8 cellular contexts compared by ENCODE assay signal in the genomic region with DNA sequence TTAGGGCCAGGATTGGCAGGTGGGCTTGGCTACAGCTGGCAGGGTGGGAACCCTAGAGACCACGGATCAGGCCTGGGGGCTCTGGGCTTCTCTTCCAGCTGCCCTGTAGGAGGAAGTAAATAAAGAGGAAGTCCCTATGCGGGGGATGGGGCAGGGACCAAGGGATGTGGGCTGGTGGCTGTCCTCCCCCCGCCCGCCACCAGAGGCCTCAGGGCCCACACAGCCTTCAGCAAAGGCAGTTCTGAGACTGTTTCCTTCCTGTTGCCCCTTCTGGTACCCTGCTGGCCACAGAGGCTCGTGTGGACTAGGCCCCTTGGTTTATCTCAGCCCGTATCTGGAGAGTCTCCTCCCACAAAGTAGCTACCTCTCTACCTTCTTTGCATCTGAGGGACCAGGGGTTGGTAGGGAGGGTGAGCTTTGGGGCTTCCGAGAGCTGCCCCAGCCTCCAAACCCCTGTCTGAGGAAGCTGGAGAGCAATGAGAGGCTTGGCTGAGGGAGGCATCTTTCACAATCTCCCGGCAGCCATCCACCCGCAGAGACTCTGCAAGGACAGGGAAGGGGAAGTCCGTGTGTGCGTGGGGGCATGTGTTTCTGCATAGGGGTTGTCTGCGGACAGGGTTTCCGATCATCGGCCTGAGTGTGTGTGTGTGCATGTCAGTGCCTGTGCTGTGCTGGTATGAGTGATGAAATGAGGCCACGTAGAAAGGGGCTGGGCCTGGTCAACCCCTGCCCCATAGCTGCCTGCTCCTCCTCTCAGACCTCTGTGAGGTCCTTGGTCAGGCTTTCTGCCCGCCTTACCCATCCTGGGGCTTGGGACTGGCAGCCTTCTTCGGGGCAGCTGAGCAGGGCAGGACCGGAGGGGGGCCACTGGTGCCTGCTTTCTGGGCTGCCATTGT. TPM values are rescaled to one million over a fixed set of nuclear protein-coding genes. Genes with fewer than 3 reads are reported as not detected.
A peak's percentile ranks its signal among the peaks of the same experiment; 100 is the strongest.
DNase-seq lines count a peak whose midpoint lies in the region; ATAC-seq and TF ChIP-seq lines count a peak whose summit lies in the region.

No MANE protein-coding gene starts in this region.

- no peaks in the 10 kb centered on the region for H3K9me3 Mint-ChIP-seq in GM23338

- H3K4me3 ChIP-seq in GM12864 (ENCODE audit: low read depth, low read length) (peak overlapping the region; percentile 47), GM23338 (peak overlapping the region; percentile 30; the same call in 1 of the 2 replicates), MM.1S (ENCODE audit: low read length) (peak overlapping the region; percentile 47)

- H3K4me1 Mint-ChIP-seq in GM23338 = peaks cover 24% of the 10 kb centered on the region

- no peaks in the 10 kb centered on the region for H3K9me2 ChIP-seq in GM23338 (ENCODE audit: insufficient read depth)
- H3K9me2 ChIP-seq in MM.1S (replicated peaks; ENCODE audit: insufficient read depth, low read length) = no peaks in the 10 kb centered on the region

- peaks cover 14% of the 10 kb centered on the region; the same call in 1 of the 2 replicates for H4K20me1 ChIP-seq in GM23338 (replicated peaks; ENCODE audit: insufficient read depth)
- no peaks in the 10 kb centered on the region for H4K20me1 ChIP-seq in MM.1S (ENCODE audit: insufficient read depth, low read length)

- H3K9me3 ChIP-seq in MM.1S (replicated peaks; ENCODE audit: insufficient read depth, low read length) = no peaks in the 10 kb centered on the region

- H3K36me3 Mint-ChIP-seq in GM23338 (ENCODE audit: low read depth) = peaks cover 9% of the 10 kb centered on the region; the same call in 1 of the 3 replicates

- DNase-seq in GM12864 (ENCODE audit: low read depth) (peak; percentile 86), GM23338 (ENCODE audit: low spot score) (peak; percentile 91), MM.1S (peak; percentile 87), ecto neural progenitor cell (ENCODE audit: low spot score) (peak; percentile 75), midbrain (lab: John Stamatoyannopoulos, UW) (peak; percentile 58), NCI-H1048 (lab: John Stamatoyannopoulos, UW) (no peak)
- peak; percentile 38 to 59 for DNase-seq in activated CD4-positive, alpha-beta T cell treated with anti-CD3 and anti-CD28 coated beads, Interleukin-2, amount 50 U/mL, for 24 hours (ENCODE audit: low read depth in 1 of 2, low spot score in 1 of 2)
- DNase-seq in stimulated activated CD8-positive, alpha-beta memory T cell treated with anti-CD3 and anti-CD28 coated beads, Interleukin-7, amount 100 ng/mL, for 24 hours (ENCODE audit: low read depth) = peak; percentile 64

- H3K27me3 ChIP-seq in GM23338 (ENCODE audit: insufficient read depth) (no peaks in the 10 kb centered on the region), MM.1S (replicated peaks; ENCODE audit: insufficient read depth, low read length) (no peaks in the 10 kb centered on the region)

- H3K79me2 ChIP-seq in GM23338 (replicated peaks; ENCODE audit: insufficient read depth) (0 out of 2 replicates have a peak, but pooled peaks cover 6% of the 10 kb centered on the region), MM.1S (ENCODE audit: low read length) (peaks cover 31% of the 10 kb centered on the region)

- no peaks in the 10 kb centered on the region for H3F3A ChIP-seq in GM23338 (replicated peaks; ENCODE audit: low read depth)
- H3F3A ChIP-seq in MM.1S (ENCODE audit: insufficient read depth, low read length) = peaks cover 29% of the 10 kb centered on the region

- H3K27ac ChIP-seq in GM23338 (ENCODE audit: low read depth) (peak overlapping the region; percentile 66; the same call in 1 of the 2 replicates), MM.1S (ENCODE audit: low read length) (peak overlapping the region; percentile 62)

- peaks cover 5% of the 10 kb centered on the region for H3K27me3 Mint-ChIP-seq in GM23338 (ENCODE audit: insufficient read depth, low read depth, poor library complexity)

- H3K36me3 ChIP-seq in GM23338 (ENCODE audit: insufficient read depth) = no peaks in the 10 kb centered on the region; the same call in 1 of the 2 replicates
- no peaks in the 10 kb centered on the region for H3K36me3 ChIP-seq in MM.1S (replicated peaks; ENCODE audit: insufficient read depth, low read length)

- H3K4me1 ChIP-seq in GM23338 (ENCODE audit: insufficient read depth) = peaks cover 4% of the 10 kb centered on the region
- H3K4me1 ChIP-seq in MM.1S (ENCODE audit: low read length) = peaks cover 52% of the 10 kb centered on the region

- peak; percentile 79 for TF ChIP-seq CTCF in GM12864 (IDR thresholded peaks at IDR 0.05; ENCODE audit: low read depth, low read length, missing control alignments)
- peak; percentile 47 to 49 for TF ChIP-seq CTCF in GM23338 (conservative IDR thresholded peaks at IDR 0.05; ENCODE audit: low read depth in 2 of 2)
- peak; percentile 68 for TF ChIP-seq CTCF in MM.1S (IDR thresholded peaks at IDR 0.05; ENCODE audit: low read length)

- peak overlapping the region; percentile 76 for H3K27ac Mint-ChIP-seq in GM23338

- no peak overlapping the region for H3K4me3 Mint-ChIP-seq in GM23338

- H2AFZ ChIP-seq in GM23338 (no peak overlapping the region), MM.1S (ENCODE audit: low read length) (peak overlapping the region; percentile 21)

- H3K9ac ChIP-seq in MM.1S (ENCODE audit: low read length) = peak overlapping the region; percentile 48

- peak; percentile 91 for ATAC-seq in GM23338

- H3K4me2 ChIP-seq in GM23338 (peak overlapping the region; percentile 71), MM.1S (ENCODE audit: low read depth, low read length) (peak overlapping the region; percentile 43)

TF ChIP-seq in GM23338, 12 proteins besides CTCF, POLR2A, EP300 and RAD21:
- TF ChIP-seq EZH2phosphoT487 (IDR thresholded peaks at IDR 0.05; ENCODE audit: unreplicated experiment) (no peak), CREB1 (CRISPR knock-in tag; IDR thresholded peaks at IDR 0.05; ENCODE audit: low read depth) (0 out of 2 replicates have a peak, but pooled peaks have one; percentile 9)

RNA-seq across cellular contexts. Expression of a gene that starts 12.5 kb away (rescaled TPM):
- 68.6 and 84.2 TPM in 2 replicates for total RNA-seq in GM23338 (2014; rRNA removed; shearing (Covaris generic))
- 28.3 and 30.5 TPM in 2 replicates for polyA plus RNA-seq in GM23338 (2016; fragmentation: Nextera tagmentation; extraction: Ambion mirVana)
